Comparison of ENCODE assay signal across 21 cellular contexts in the genomic region with DNA sequence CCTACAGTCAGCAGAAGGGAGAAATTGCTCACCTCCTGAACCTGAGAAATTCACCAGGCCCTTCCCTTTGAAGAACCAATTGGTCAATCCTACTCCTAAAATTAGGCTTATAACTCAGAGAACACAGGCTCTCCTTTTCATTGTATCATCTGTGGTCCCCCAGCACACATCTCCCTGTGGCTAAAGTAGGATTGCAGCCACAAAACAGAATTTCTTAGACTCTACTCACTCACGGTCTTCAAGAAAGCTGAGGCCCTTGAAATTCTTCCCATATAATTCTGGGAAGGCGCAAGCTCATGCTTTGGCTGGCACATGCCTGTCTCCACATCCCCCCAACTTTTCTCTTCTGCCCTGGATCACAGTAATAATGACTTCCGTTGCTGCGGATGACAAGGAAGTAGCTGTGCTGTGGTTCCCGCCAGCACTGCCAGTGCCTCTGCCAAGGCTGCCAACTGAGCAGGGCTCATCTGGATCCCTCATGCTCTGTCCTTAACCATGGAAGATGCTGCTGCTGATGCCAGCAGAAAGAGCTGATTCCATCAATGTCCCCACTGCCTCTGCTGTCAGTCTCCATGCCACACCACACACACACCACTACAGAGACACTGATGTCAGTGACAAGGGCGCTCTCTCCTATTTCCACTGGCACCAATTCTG.
A peak's percentile ranks its signal among the peaks of the same experiment; 100 is the strongest.
DNase-seq lines count a peak whose midpoint lies in the region; ATAC-seq and TF ChIP-seq lines count a peak whose summit lies in the region.
"Had no signal": no experiment of that assay in that cellular context is flagged by ENCODE, and none has a peak within 500 bp of the region (broad histone marks: within the 10 kb centered on the region; RNA-seq: fewer than 3 reads in every experiment).

No MANE protein-coding gene starts in this region.

- no peak overlapping the region for H3K27ac ChIP-seq in IMR-90 (ENCODE audit: insufficient read depth, low read length)
- H3K27ac ChIP-seq in SK-N-MC = 0 out of 2 replicates have a peak overlapping the region, but pooled peaks have one; percentile 11
- peak overlapping the region in 5 of 8 donors; percentile 16 to 51 (median 23) for H3K27ac ChIP-seq in spleen
- peak overlapping the region in 1 of 2 donors; percentile 63 for H3K27ac ChIP-seq in breast epithelium
- H3K27ac ChIP-seq: RWPE1, SJCRH30 had no signal

- H4K91ac ChIP-seq in IMR-90 (ENCODE audit: insufficient read depth, low read depth, low read length) = no peak overlapping the region

- H3K36me3 ChIP-seq in IMR-90 (ENCODE audit: control insufficient read depth, insufficient read depth, low read length) (no peaks in the 10 kb centered on the region), SK-N-MC (ENCODE audit: insufficient read depth, low read length) (no peaks in the 10 kb centered on the region), spleen (no peaks in the 10 kb centered on the region), breast epithelium (no peaks in the 10 kb centered on the region)
- H3K36me3 ChIP-seq: SJCRH30 had no signal

- DNase-seq in IMR-90 (no peak), SK-N-MC (ENCODE audit: low read depth, low spot score) (no peak), myocyte (ENCODE audit: low read depth) (peak; percentile 60), spleen (no peak), midbrain (lab: John Stamatoyannopoulos, UW) (no peak), NOMO-1 treated with dmso at 0.1 percent for 144 hours (lab: John Stamatoyannopoulos, UW; ENCODE audit: unreplicated experiment) (no peak), breast epithelium (ENCODE audit: low spot score in 2 of 2) (no peak)
- DNase-seq: ACHN; COR-L47; GF-D8; H9; Kasumi-1; MM.1S; NCI-H1105 treated with DMSO at 0.1 percent for 48 hours; NCI-H1694 treated with DMSO at 0.1 percent for 48 hours; NCI-H345; NCI-H526; NK-92 treated with Interleukin-12 subunit alpha and Interleukin-12 subunit beta, amount 100 ng/mL, for 24 hours; PC-3; SJCRH30 had no signal

- intact Hi-C loops in IMR-90 (cut with micrococcal nuclease) (no loop called here), spleen (cut with DNase I; ENCODE audit: low total_unique reads) (no loop called here), breast epithelium (cut with DNase I; ENCODE audit: low total_unique reads) (no loop called here)

- no peak overlapping the region for H3K9ac ChIP-seq in IMR-90 (ENCODE audit: low read depth, low read length)
- no peak overlapping the region for H3K9ac ChIP-seq in SK-N-MC (ENCODE audit: insufficient read length)

- BruUV-seq in IMR-90 (replicated peaks; lab: Mats Ljungman, UMichigan) = no TSS peak

- H2AK5ac ChIP-seq in IMR-90 (ENCODE audit: low read depth, low read length) = peak overlapping the region; percentile 38; the same call in 1 of the 2 replicates

- H3K23ac ChIP-seq in IMR-90 (ENCODE audit: low read depth, low read length) = 0 out of 2 replicates have a peak overlapping the region, but pooled peaks have one; percentile 6

- no peak for ATAC-seq in IMR-90 (ENCODE audit: low read depth)
- ATAC-seq: PC-3 had no signal

- TF ChIP-seq CTCF in IMR-90 (conservative IDR thresholded peaks at IDR 0.05; ENCODE audit: low read depth, low read length) = no peak
- TF ChIP-seq CTCF in spleen (IDR thresholded peaks at IDR 0.05 in 8 of 11, conservative IDR thresholded peaks at IDR 0.05 in 3 of 11) = no peak
- no peak for TF ChIP-seq CTCF in breast epithelium (IDR thresholded peaks at IDR 0.05)

- H3K79me1 ChIP-seq in IMR-90 (ENCODE audit: low read depth in 1 of 2, low read length in 2 of 2) = no peaks in the 10 kb centered on the region

- no peak overlapping the region for H2AK9ac ChIP-seq in IMR-90 (replicated peaks; ENCODE audit: low read depth, low read length, poor library complexity)

- H4K5ac ChIP-seq in IMR-90 (ENCODE audit: low read depth, low read length) = no peak overlapping the region; the same call in 1 of the 2 replicates

- no peaks in the 10 kb centered on the region for H4K20me1 ChIP-seq in IMR-90 (ENCODE audit: insufficient read depth, low read length)

- H3K4me1 ChIP-seq in IMR-90 (ENCODE audit: control insufficient read depth, insufficient read depth, low read length) (no peaks in the 10 kb centered on the region), spleen (peaks cover 0 to 8% (median 0%) of the 10 kb centered on the region in 6 donors), breast epithelium (no peaks in the 10 kb centered on the region)
- H3K4me1 ChIP-seq: SJCRH30 had no signal

- in situ Hi-C loops in IMR-90 (cut with MboI; ENCODE audit: low sequenced_read_pairs) = no loop called here

- H3K4me3 ChIP-seq in IMR-90 (ENCODE audit: insufficient read depth, low read depth, low read length) (no peak overlapping the region), SK-N-MC (no peak overlapping the region), spleen (no peak overlapping the region), breast epithelium (no peak overlapping the region)
- H3K4me3 ChIP-seq: SJCRH30 had no signal

- H4K8ac ChIP-seq in IMR-90 (ENCODE audit: low read depth in 2 of 2, low read length in 2 of 2) = no peak overlapping the region

- no peak overlapping the region for H2BK20ac ChIP-seq in IMR-90 (ENCODE audit: low read depth, low read length)

- H3K4ac ChIP-seq in IMR-90 (ENCODE audit: low read depth, low read length) = no peak overlapping the region

- H2AFZ ChIP-seq in IMR-90 (replicated peaks; ENCODE audit: low read length, poor library complexity) = peak overlapping the region; percentile 18

- H2BK15ac ChIP-seq in IMR-90 (ENCODE audit: low read depth, low read length) = no peak overlapping the region

- WGBS in IMR-90 (ENCODE audit: extremely low coverage in 2 of 2, insufficient read length in 1 of 2), 2 experiments = 94% methylated on average over 2 of the region's 6 CpGs; no CpG with 5 or more reads in 1 of the 2 experiments
- WGBS in spleen, 5 donors = 57 to 67% (median 64%) methylated on average over 6 of the region's 6 CpGs

- no peak overlapping the region for H3K14ac ChIP-seq in IMR-90 (replicated peaks; ENCODE audit: low read depth, low read length)

- no peak overlapping the region for H3K4me2 ChIP-seq in IMR-90 (ENCODE audit: low read depth, low read length)

- H2BK120ac ChIP-seq in IMR-90 (ENCODE audit: low read depth, low read length) = no peak overlapping the region

- no peaks in the 10 kb centered on the region for H3K9me3 ChIP-seq in IMR-90 (ENCODE audit: control insufficient read depth, insufficient read depth, low read length)
- H3K9me3 ChIP-seq in SK-N-MC (ENCODE audit: low read depth, low read length) = no peaks in the 10 kb centered on the region
- no peaks in the 10 kb centered on the region for H3K9me3 ChIP-seq in spleen
- H3K9me3 ChIP-seq in breast epithelium = no peaks in the 10 kb centered on the region
- H3K9me3 ChIP-seq: SJCRH30 had no signal

- dilution Hi-C loops in IMR-90 (cut with HindIII; ENCODE audit: low sequenced_read_pairs, unreplicated experiment) = no loop called here

- H3K9me1 ChIP-seq in IMR-90 (ENCODE audit: insufficient read depth, low read length) = no peaks in the 10 kb centered on the region; the same call in 1 of the 2 replicates

- POLR2A ChIA-PET in IMR-90 (lab: Charles Lee; ENCODE audit: unreplicated experiment) = no interaction called here

- H3K27me3 ChIP-seq in IMR-90 (ENCODE audit: control insufficient read depth, insufficient read depth, low read length) = no peaks in the 10 kb centered on the region
- no peaks in the 10 kb centered on the region for H3K27me3 ChIP-seq in spleen (replicated peaks in 1 of 7)
- no peaks in the 10 kb centered on the region for H3K27me3 ChIP-seq in breast epithelium
- H3K27me3 ChIP-seq: SJCRH30 had no signal

- TF ChIP-seq POLR2A in IMR-90 (IDR thresholded peaks at IDR 0.05; ENCODE audit: low read depth, low read length) = no peak
- no peak for TF ChIP-seq POLR2A in spleen (IDR thresholded peaks at IDR 0.05)
- no peak for TF ChIP-seq POLR2A in breast epithelium (IDR thresholded peaks at IDR 0.05)

- no peak overlapping the region for H3K56ac ChIP-seq in IMR-90 (ENCODE audit: extremely low read depth, insufficient read depth, low read length)

- no peak for TF ChIP-seq RAD21 in IMR-90 (IDR thresholded peaks at IDR 0.05; ENCODE audit: low read length)

- CTCF ChIA-PET in IMR-90 (lab: Yijun Ruan, JAX) = no interaction called here

- no peak overlapping the region for H3K18ac ChIP-seq in IMR-90 (ENCODE audit: low read depth, low read length)

- H2BK5ac ChIP-seq in IMR-90 (ENCODE audit: low read depth, low read length, poor library complexity, severe bottlenecking) = no peak overlapping the region

TF ChIP-seq in IMR-90, 13 proteins besides CTCF, POLR2A, EP300 and RAD21 (continues in another document):
- TF ChIP-seq FOS (IDR thresholded peaks at IDR 0.05; ENCODE audit: low read depth, low read length) = no peak
- TF ChIP-seq RFX5 (IDR thresholded peaks at IDR 0.05; ENCODE audit: low read depth, low read length) = no peak
- TF ChIP-seq, protein P1, sequence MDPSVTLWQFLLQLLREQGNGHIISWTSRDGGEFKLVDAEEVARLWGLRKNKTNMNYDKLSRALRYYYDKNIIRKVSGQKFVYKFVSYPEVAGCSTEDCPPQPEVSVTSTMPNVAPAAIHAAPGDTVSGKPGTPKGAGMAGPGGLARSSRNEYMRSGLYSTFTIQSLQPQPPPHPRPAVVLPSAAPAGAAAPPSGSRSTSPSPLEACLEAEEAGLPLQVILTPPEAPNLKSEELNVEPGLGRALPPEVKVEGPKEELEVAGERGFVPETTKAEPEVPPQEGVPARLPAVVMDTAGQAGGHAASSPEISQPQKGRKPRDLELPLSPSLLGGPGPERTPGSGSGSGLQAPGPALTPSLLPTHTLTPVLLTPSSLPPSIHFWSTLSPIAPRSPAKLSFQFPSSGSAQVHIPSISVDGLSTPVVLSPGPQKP (IDR thresholded peaks at IDR 0.05; ENCODE audit: borderline replicate concordance, low read depth, low read length) = no peak
- no peak for TF ChIP-seq MAZ (IDR thresholded peaks at IDR 0.05; ENCODE audit: borderline replicate concordance, low read depth, low read length)
- TF ChIP-seq CHD1 (IDR thresholded peaks at IDR 0.05; ENCODE audit: low read depth, low read length) = no peak
- no peak for TF ChIP-seq MXI1 (IDR thresholded peaks at IDR 0.05; ENCODE audit: borderline replicate concordance, low read depth, low read length)
- TF ChIP-seq BHLHE40 (IDR thresholded peaks at IDR 0.05; ENCODE audit: low read depth, low read length) = no peak
- TF ChIP-seq MAFK (IDR thresholded peaks at IDR 0.05; ENCODE audit: low read depth, low read length) = no peak
- TF ChIP-seq NFE2L2 (IDR thresholded peaks at IDR 0.05; ENCODE audit: low read depth, low read length) = no peak
- TF ChIP-seq, protein P2, sequence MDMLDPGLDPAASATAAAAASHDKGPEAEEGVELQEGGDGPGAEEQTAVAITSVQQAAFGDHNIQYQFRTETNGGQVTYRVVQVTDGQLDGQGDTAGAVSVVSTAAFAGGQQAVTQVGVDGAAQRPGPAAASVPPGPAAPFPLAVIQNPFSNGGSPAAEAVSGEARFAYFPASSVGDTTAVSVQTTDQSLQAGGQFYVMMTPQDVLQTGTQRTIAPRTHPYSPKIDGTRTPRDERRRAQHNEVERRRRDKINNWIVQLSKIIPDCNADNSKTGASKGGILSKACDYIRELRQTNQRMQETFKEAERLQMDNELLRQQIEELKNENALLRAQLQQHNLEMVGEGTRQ (IDR thresholded peaks at IDR 0.05; ENCODE audit: low read depth, low read length) = no peak
- no peak for TF ChIP-seq CEBPB (IDR thresholded peaks at IDR 0.05; ENCODE audit: low read depth, low read length)
- no peak for TF ChIP-seq RCOR1 (IDR thresholded peaks at IDR 0.05; ENCODE audit: insufficient replicate concordance, low read length)
